1 cellular context compared by ENCODE assay signal in genomic region chr17:16214190-16215001, GRCh38.
TF ChIP-seq lines count a peak whose summit lies in the region.

No MANE protein-coding gene starts in this region.

TF ChIP-seq in GM23338, 12 proteins besides CTCF, POLR2A, EP300 and RAD21 (continued from another document):
- TF ChIP-seq ZNF462 (CRISPR knock-in tag; IDR thresholded peaks at IDR 0.05) (no peak), JUNB (IDR thresholded peaks at IDR 0.05; ENCODE audit: unreplicated experiment) (no peak), EZH2phosphoT487 (IDR thresholded peaks at IDR 0.05; ENCODE audit: unreplicated experiment) (no peak), CREB1 (CRISPR knock-in tag; IDR thresholded peaks at IDR 0.05; ENCODE audit: low read depth) (no peak), ZNF331 (CRISPR knock-in tag; IDR thresholded peaks at IDR 0.05; ENCODE audit: low read depth) (no peak), ZNF114 (CRISPR knock-in tag; IDR thresholded peaks at IDR 0.05) (no peak)
